9 cellular contexts compared by ENCODE assay signal in genomic region chr12:100163416-100164152, GRCh38. TPM values are rescaled to one million over a fixed set of nuclear protein-coding genes. Genes with fewer than 3 reads are reported as not detected.
DNase-seq lines count a peak whose midpoint lies in the region; TF ChIP-seq lines count a peak whose summit lies in the region.
"Had no signal": no experiment of that assay in that cellular context is flagged by ENCODE, and none has a peak within 500 bp of the region (broad histone marks: within the 10 kb centered on the region; RNA-seq: fewer than 3 reads in every experiment).

No MANE protein-coding gene starts in this region.

- no peak overlapping the region for H3K27ac Mint-ChIP-seq in HFFc6
- H3K27ac Mint-ChIP-seq in activated naive CD8-positive, alpha-beta T cell treated with anti-CD3 and anti-CD28 coated beads for 36 hours, result no peak overlapping the region
- peak overlapping the region; percentile 97 for H3K27ac Mint-ChIP-seq in progenitor cell of endocrine pancreas

- H3K4me3 ChIP-seq in cardiac muscle cell, result peak overlapping the region; percentile 4

- peaks cover 10% of the 10 kb centered on the region for H3K4me1 Mint-ChIP-seq in HFFc6 (ENCODE audit: low read depth)
- peaks cover 8% of the 10 kb centered on the region for H3K4me1 Mint-ChIP-seq in activated naive CD8-positive, alpha-beta T cell treated with anti-CD3 and anti-CD28 coated beads for 36 hours
- peaks cover 21% of the 10 kb centered on the region for H3K4me1 Mint-ChIP-seq in progenitor cell of endocrine pancreas (ENCODE audit: low read depth)

- peaks cover 4% of the 10 kb centered on the region for H3K4me1 ChIP-seq in cardiac muscle cell (ENCODE audit: low read depth)

- H3K36me3 Mint-ChIP-seq in HFFc6 (ENCODE audit: low read depth) (no peaks in the 10 kb centered on the region), progenitor cell of endocrine pancreas (ENCODE audit: insufficient read depth) (peaks cover 33% of the 10 kb centered on the region)
- H3K36me3 Mint-ChIP-seq in activated naive CD8-positive, alpha-beta T cell treated with anti-CD3 and anti-CD28 coated beads for 36 hours, result no peaks in the 10 kb centered on the region

- peaks cover 6% of the 10 kb centered on the region for H3K27me3 Mint-ChIP-seq in HFFc6 (ENCODE audit: insufficient read depth)
- no peaks in the 10 kb centered on the region for H3K27me3 Mint-ChIP-seq in activated naive CD8-positive, alpha-beta T cell treated with anti-CD3 and anti-CD28 coated beads for 36 hours
- no peaks in the 10 kb centered on the region for H3K27me3 Mint-ChIP-seq in progenitor cell of endocrine pancreas

- H3K9me3 Mint-ChIP-seq in HFFc6, result no peaks in the 10 kb centered on the region
- H3K9me3 Mint-ChIP-seq in activated naive CD8-positive, alpha-beta T cell treated with anti-CD3 and anti-CD28 coated beads for 36 hours, result no peaks in the 10 kb centered on the region
- H3K9me3 Mint-ChIP-seq in progenitor cell of endocrine pancreas (ENCODE audit: low read depth), result peaks cover 9% of the 10 kb centered on the region

- no peaks in the 10 kb centered on the region for H3K27me3 ChIP-seq in cardiac muscle cell

- TF ChIP-seq CTCF in HFFc6 (IDR thresholded peaks at IDR 0.05) (peak; percentile 34), cardiac muscle cell (IDR thresholded peaks at IDR 0.05; ENCODE audit: low read depth, low read length) (peak; percentile 13), progenitor cell of endocrine pancreas (IDR thresholded peaks at IDR 0.05; ENCODE audit: unreplicated experiment) (peak; percentile 31)

- DNase-seq in GF-D8 (lab: John Stamatoyannopoulos, UW), result peak; percentile 79
- DNase-seq in HFFc6, result peak; percentile 48
- DNase-seq in NAMALWA (ENCODE audit: low spot score), result peak; percentile 68
- peak; percentile 24 for DNase-seq in SKM-1 treated with dmso at 0.1 percent for 144 hours (lab: John Stamatoyannopoulos, UW; ENCODE audit: unreplicated experiment)
- DNase-seq in activated naive CD8-positive, alpha-beta T cell treated with anti-CD3 and anti-CD28 coated beads for 36 hours, result peak; percentile 76
- peak; percentile 64 to 91 for DNase-seq in cardiac muscle cell (ENCODE audit: low read depth in 1 of 2, low spot score in 1 of 2)
- DNase-seq in progenitor cell of endocrine pancreas (ENCODE audit: low spot score, unreplicated experiment), result peak; percentile 44
- DNase-seq in HuH-7 (ENCODE audit: low spot score), result no peak

- no peak overlapping the region for H3K27ac ChIP-seq in cardiac muscle cell
- H3K27ac ChIP-seq: skin epidermis had no signal

- no peaks in the 10 kb centered on the region for H3K9me3 ChIP-seq in cardiac muscle cell (ENCODE audit: low read depth)

- H3K4me3 Mint-ChIP-seq in HFFc6 (peak overlapping the region; percentile 79), progenitor cell of endocrine pancreas (ENCODE audit: low read depth) (peak overlapping the region; percentile 64)
- H3K4me3 Mint-ChIP-seq in activated naive CD8-positive, alpha-beta T cell treated with anti-CD3 and anti-CD28 coated beads for 36 hours, result peak overlapping the region; percentile 62

- H3K36me3 ChIP-seq in cardiac muscle cell, result no peaks in the 10 kb centered on the region

RNA-seq across cellular contexts. Expression of gene BLTP3B, which starts 20.9 kb away (rescaled TPM):
- 10 to 100 TPM; 28.5 to 34.2 (median 33.4) TPM for total RNA-seq in HFFc6 (2021; fragmentation: NEBNext Ultra II Directional; extraction: Animal tissue kit (Norgen Biotek cat#: 25700))
- total RNA-seq in activated naive CD8-positive, alpha-beta T cell treated with anti-CD3 and anti-CD28 coated beads for 36 hours, result 10 to 100 TPM; 34.1 to 35.3 TPM
- total RNA-seq in cardiac muscle cell (13.9 and 21.9 TPM in 2 replicates), progenitor cell of endocrine pancreas (22.7 and 23.6 TPM in 2 replicates)
- polyA plus RNA-seq in cardiac muscle cell, result 14.1 and 20.9 TPM in 2 replicates

RNA-seq across cellular contexts. Expression of gene ACTR6, which starts 37.0 kb away (rescaled TPM):
- total RNA-seq in HFFc6 (2021; fragmentation: NEBNext Ultra II Directional; extraction: Animal tissue kit (Norgen Biotek cat#: 25700)), result 10 to 100 TPM; 23.2 to 29.2 (median 24.9) TPM
- total RNA-seq in activated naive CD8-positive, alpha-beta T cell treated with anti-CD3 and anti-CD28 coated beads for 36 hours, result 10 to 100 TPM; 27.1 to 27.9 TPM
- total RNA-seq in cardiac muscle cell (10.1 and 15.8 TPM in 2 replicates), progenitor cell of endocrine pancreas (22.0 and 29.7 TPM in 2 replicates)
- polyA plus RNA-seq in cardiac muscle cell, result 28.0 and 32.9 TPM in 2 replicates
